Comparison of ENCODE assay signal across 26 cellular contexts in genomic region chr5:31144364-31144763, GRCh38. TPM values are rescaled to one million over a fixed set of nuclear protein-coding genes. Genes with fewer than 3 reads are reported as not detected.
"Had no signal": no experiment of that assay in that cellular context is flagged by ENCODE, and none has a peak within 500 bp of the region (broad histone marks: within the 10 kb centered on the region; RNA-seq: fewer than 3 reads in every experiment).

No MANE protein-coding gene starts in this region.

- H3K4me3 ChIP-seq: ovary, prostate gland, smooth muscle cell, suprapubic skin, tibial nerve had no signal

- DNase-seq: activated CD4-positive, alpha-beta memory T cell treated with anti-CD3 and anti-CD28 coated beads, Interleukin-2, amount 10 ng/mL, durations not matched to agents 7 days and 5 days; activated CD4-positive, alpha-beta T cell treated with anti-CD3 and anti-CD28 coated beads, Interleukin-2, amount 10 ng/mL, durations not matched to agents 24 days and 14 days; activated CD4-positive, CD25-positive, alpha-beta regulatory T cell treated with anti-CD3 and anti-CD28 coated beads, Interleukin-2, amount 50 U/mL, for 72 hours; activated CD8-positive, alpha-beta memory T cell treated with anti-CD3 and anti-CD28 coated beads, Interleukin-2, amount 50 U/mL, for 48 hours; activated gamma-delta T cell; activated naive CD4-positive, alpha-beta T cell treated with anti-CD3 and anti-CD28 coated beads, Interleukin-2, amount 50 U/mL, for 16 hours; activated T-cell treated with anti-CD3 and anti-CD28 coated beads, Interleukin-2, amount 50 U/mL, for 24 hours; amniotic stem cell; caudate nucleus; foreskin fibroblast; head of caudate nucleus; hippocampal formation; left colon; naive B cell; ovary; retina; stimulated activated CD4-positive, alpha-beta T cell treated with anti-CD3 and anti-CD28 coated beads, Interleukin-1b, Interleukin-23, amount 100 ng/mL, for 48 hours; stimulated activated CD4-positive, alpha-beta T cell treated with anti-CD3 and anti-CD28 coated beads, Interleukin-4, amount 100 ng/mL, for 4 hours; stimulated activated CD8-positive, alpha-beta memory T cell treated with anti-CD3 and anti-CD28 coated beads, Interleukin-4, amount 100 ng/mL, for 48 hours; T-helper 1 cell had no signal

- H3K27ac ChIP-seq: ovary, prostate gland, suprapubic skin, tibial nerve had no signal

- H3K4me1 ChIP-seq: prostate gland, suprapubic skin, tibial nerve had no signal

- H3K36me3 ChIP-seq: ovary, prostate gland, suprapubic skin, tibial nerve had no signal

- H3K4me2 ChIP-seq: smooth muscle cell had no signal

- H3K9me3 ChIP-seq: ovary, prostate gland, suprapubic skin, tibial nerve had no signal

- H3K27me3 ChIP-seq: ovary, suprapubic skin, tibial nerve had no signal

RNA-seq across cellular contexts. Expression of gene CDH6, which starts 49.1 kb away (rescaled TPM):
- total RNA-seq: activated CD4-positive, alpha-beta memory T cell treated with anti-CD3 and anti-CD28 coated beads, Interleukin-2, amount 10 ng/mL, durations not matched to agents 7 days and 5 days; activated CD4-positive, alpha-beta T cell treated with anti-CD3 and anti-CD28 coated beads, Interleukin-2, amount 10 ng/mL, durations not matched to agents 24 days and 14 days; endothelial cell of umbilical vein had no signal
- polyA plus RNA-seq: keratinocyte had no signal
